Comparison of ENCODE assay signal across 24 cellular contexts in genomic region chr11:96456111-96456510, GRCh38.
"Had no signal": no experiment of that assay in that cellular context is flagged by ENCODE, and none has a peak within 500 bp of the region (broad histone marks: within the 10 kb centered on the region; RNA-seq: fewer than 3 reads in every experiment).

No MANE protein-coding gene starts in this region.

- H3K4me1 ChIP-seq: esophagus squamous epithelium, heart right ventricle, lower lobe of right lung, psoas muscle, sigmoid colon, testis, tibial artery had no signal

- H3K4me3 Mint-ChIP-seq: effector memory CD8-positive, alpha-beta T cell; natural killer cell; stimulated activated memory B cell treated with anti-CD40 and anti-IgM and Interleukin-4, amounts not matched to agents 10 μg/mL and 1 μg/mL and 100 μg/mL, for 72 hours; type B pancreatic cell had no signal

- H3K36me3 ChIP-seq: esophagus squamous epithelium, heart right ventricle, lower lobe of right lung, ovary, sigmoid colon, tibial artery had no signal

- H3K9me3 ChIP-seq: esophagus squamous epithelium, lower lobe of right lung, ovary, psoas muscle, testis, tibial artery had no signal

- H3K4me3 ChIP-seq: esophagus squamous epithelium, heart right ventricle, lower lobe of right lung, ovary, psoas muscle, sigmoid colon, testis, tibial artery had no signal

- H3K27ac Mint-ChIP-seq: effector memory CD8-positive, alpha-beta T cell; natural killer cell; stimulated activated memory B cell treated with anti-CD40 and anti-IgM and Interleukin-4, amounts not matched to agents 10 μg/mL and 1 μg/mL and 100 μg/mL, for 72 hours; type B pancreatic cell had no signal

- ATAC-seq: effector memory CD8-positive, alpha-beta T cell; heart right ventricle; left ventricle myocardium superior; lower lobe of right lung; natural killer cell; psoas muscle; right cardiac atrium; stimulated activated memory B cell treated with anti-CD40 and anti-IgM and Interleukin-4, amounts not matched to agents 10 μg/mL and 1 μg/mL and 100 μg/mL, for 72 hours; stimulated activated naive CD8-positive, alpha-beta T cell treated with anti-CD3 and anti-CD28 coated beads, Interleukin-15, Interleukin-2, amounts not matched to agents 100 U/mL and 50 U/mL, for 24 hours had no signal

- H3K9me3 Mint-ChIP-seq: effector memory CD8-positive, alpha-beta T cell; natural killer cell; stimulated activated memory B cell treated with anti-CD40 and anti-IgM and Interleukin-4, amounts not matched to agents 10 μg/mL and 1 μg/mL and 100 μg/mL, for 72 hours; type B pancreatic cell had no signal

- H3K36me3 Mint-ChIP-seq: natural killer cell; stimulated activated memory B cell treated with anti-CD40 and anti-IgM and Interleukin-4, amounts not matched to agents 10 μg/mL and 1 μg/mL and 100 μg/mL, for 72 hours; type B pancreatic cell had no signal

- H3K4me1 Mint-ChIP-seq: natural killer cell; stimulated activated memory B cell treated with anti-CD40 and anti-IgM and Interleukin-4, amounts not matched to agents 10 μg/mL and 1 μg/mL and 100 μg/mL, for 72 hours had no signal

- DNase-seq: cortex of kidney; effector memory CD8-positive, alpha-beta T cell; erythroblast; esophagus squamous epithelium; foreskin melanocyte; glutamatergic neuron; heart right ventricle; hippocampal formation; left ventricle myocardium superior; lower lobe of right lung; natural killer cell; occipital lobe; ovary; posterior cingulate gyrus; psoas muscle; right cardiac atrium; sigmoid colon; stimulated activated CD4-positive, alpha-beta T cell treated with anti-CD3 and anti-CD28 coated beads, Interleukin-4, amount 100 ng/mL, for 4 hours; stimulated activated naive CD8-positive, alpha-beta T cell treated with anti-CD3 and anti-CD28 coated beads, Interleukin-15, Interleukin-2, amounts not matched to agents 100 U/mL and 50 U/mL, for 24 hours; substantia nigra; testis; tibial artery had no signal

- H3K27ac ChIP-seq: esophagus squamous epithelium, heart right ventricle, lower lobe of right lung, ovary, psoas muscle, sigmoid colon, testis, tibial artery had no signal

- H3K27me3 ChIP-seq: ovary, sigmoid colon, testis, tibial artery had no signal
